In genomic region chr2:20537423-20538307, GRCh38 we compare ENCODE assay signal across 26 cellular contexts.
DNase-seq lines count a peak whose midpoint lies in the region; ATAC-seq, FAIRE-seq and TF ChIP-seq lines count a peak whose summit lies in the region.
"Had no signal": no experiment of that assay in that cellular context is flagged by ENCODE, and none has a peak within 500 bp of the region (broad histone marks: within the 10 kb centered on the region; RNA-seq: fewer than 3 reads in every experiment).

No MANE protein-coding gene starts in this region.

- H3K36me3 ChIP-seq in NT2/D1 (ENCODE audit: insufficient read depth, insufficient read length, low read length) (no peaks in the 10 kb centered on the region), kidney (ENCODE audit: control insufficient read depth in 1 of 2, insufficient read depth in 2 of 2, low read length in 2 of 2) (no peaks in the 10 kb centered on the region), psoas muscle (ENCODE audit: insufficient read depth in 1 of 2, low read depth in 1 of 2) (no peaks in the 10 kb centered on the region)
- H3K36me3 ChIP-seq: heart right ventricle, neutrophil, spleen, tibial artery had no signal

- H3K4me3 Mint-ChIP-seq in CD14-positive monocyte, result no peak overlapping the region
- H3K4me3 Mint-ChIP-seq: activated naive CD4-positive, alpha-beta T cell treated with anti-CD3 and anti-CD28 coated beads, Interleukin-2, amount 50 U/mL, for 24 hours; activated T-helper 1 cell treated with anti-CD3 and anti-CD28 coated beads, Interleukin-12 subunit alpha, Interleukin-12 subunit beta, Interleukin-2, Interleukin-4 antibody, amounts not matched to agents 30 ng/mL and 10 ng/mL and 1 ng/mL, durations not matched to agents 14 hours and 24 hours and 36 hours; immature natural killer cell; T-cell had no signal

- 62 to 89% (median 65%) methylated on average over 17 of the region's 17 CpGs for WGBS in psoas muscle, 3 donors

- no peak for FAIRE-seq in kidney (lab: Jason Lieb, UNC)

- H3K9ac ChIP-seq in NT2/D1 (ENCODE audit: insufficient read length, low read depth) (peak overlapping the region; percentile 34), kidney (ENCODE audit: low read length in 2 of 2) (no peak overlapping the region)

- no peaks in the 10 kb centered on the region for H3K36me3 Mint-ChIP-seq in CD14-positive monocyte
- H3K36me3 Mint-ChIP-seq: activated naive CD4-positive, alpha-beta T cell treated with anti-CD3 and anti-CD28 coated beads, Interleukin-2, amount 50 U/mL, for 24 hours; immature natural killer cell; T-cell had no signal

- H3K27me3 ChIP-seq in NT2/D1 (ENCODE audit: insufficient read depth, insufficient read length) (peaks cover 25% of the 10 kb centered on the region), psoas muscle (ENCODE audit: insufficient read depth in 3 of 3, low read length in 2 of 3) (no peaks in the 10 kb centered on the region)
- H3K27me3 ChIP-seq: heart right ventricle, neutrophil had no signal

- peaks cover 0 to 1% (median 0%) of the 10 kb centered on the region in 7 donors for H3K9me3 Mint-ChIP-seq in CD14-positive monocyte
- H3K9me3 Mint-ChIP-seq: activated naive CD4-positive, alpha-beta T cell treated with anti-CD3 and anti-CD28 coated beads, Interleukin-2, amount 50 U/mL, for 24 hours; activated T-helper 1 cell treated with anti-CD3 and anti-CD28 coated beads, Interleukin-12 subunit alpha, Interleukin-12 subunit beta, Interleukin-2, Interleukin-4 antibody, amounts not matched to agents 30 ng/mL and 10 ng/mL and 1 ng/mL, durations not matched to agents 14 hours and 24 hours and 36 hours; immature natural killer cell; T-cell had no signal

- H3K27ac ChIP-seq in C4-2B (peak overlapping the region; percentile 60), kidney (ENCODE audit: low read depth in 2 of 2, low read length in 2 of 2) (peak overlapping the region; percentile 88 to 91), psoas muscle (peak overlapping the region; percentile 96)
- H3K27ac ChIP-seq: epithelial cell of prostate, neutrophil had no signal

- ATAC-seq in psoas muscle, result no peak
- no peak for ATAC-seq in HG03196 (IDR thresholded peaks at IDR 0.05; ENCODE audit: unreplicated experiment)
- ATAC-seq in GM21390 (IDR thresholded peaks at IDR 0.05; ENCODE audit: unreplicated experiment), result no peak
- ATAC-seq: Panc1; stimulated activated naive CD8-positive, alpha-beta T cell treated with anti-CD3 and anti-CD28 coated beads, Interleukin-15, Interleukin-2, amounts not matched to agents 100 U/mL and 50 U/mL, for 24 hours; T-cell had no signal

- peak overlapping the region in 1 of 7 donors; percentile 5 for H3K27ac Mint-ChIP-seq in CD14-positive monocyte
- H3K27ac Mint-ChIP-seq: activated naive CD4-positive, alpha-beta T cell treated with anti-CD3 and anti-CD28 coated beads, Interleukin-2, amount 50 U/mL, for 24 hours; activated T-helper 1 cell treated with anti-CD3 and anti-CD28 coated beads, Interleukin-12 subunit alpha, Interleukin-12 subunit beta, Interleukin-2, Interleukin-4 antibody, amounts not matched to agents 30 ng/mL and 10 ng/mL and 1 ng/mL, durations not matched to agents 14 hours and 24 hours and 36 hours; immature natural killer cell; T-cell had no signal

- TF ChIP-seq CTCF in C4-2B (conservative IDR thresholded peaks at IDR 0.05) (no peak), kidney (IDR thresholded peaks at IDR 0.05; ENCODE audit: borderline replicate concordance, extremely low read depth, insufficient read depth) (no peak), psoas muscle (IDR thresholded peaks at IDR 0.05) (no peak), CD14-positive monocyte (IDR thresholded peaks at IDR 0.05) (no peak)

- H3K4me1 ChIP-seq in NT2/D1 (ENCODE audit: insufficient read depth, insufficient read length) (peaks cover 23% of the 10 kb centered on the region), kidney (ENCODE audit: control insufficient read depth in 1 of 2, insufficient read depth in 1 of 2, low read depth in 1 of 2, low read length in 2 of 2) (peaks cover 16 to 20% of the 10 kb centered on the region in 2 donors), psoas muscle (peaks cover 63% of the 10 kb centered on the region)

- DNase-seq in NT2/D1 (ENCODE audit: low read depth, low spot score) (no peak), kidney (no peak), psoas muscle (no peak), ecto neural progenitor cell (ENCODE audit: low spot score) (no peak), CD14-positive monocyte (ENCODE audit: low spot score) (no peak)
- DNase-seq: ACHN; activated CD4-positive, alpha-beta T cell treated with anti-CD3 and anti-CD28 coated beads for 4 hours; EL; heart right ventricle; immature natural killer cell; NCI-H1105 treated with DMSO at 0.1 percent for 48 hours; NCI-H2029 treated with DMSO at 0.1 percent for 48 hours; NK-92 treated with Interleukin-12 subunit alpha and Interleukin-12 subunit beta, amount 100 ng/mL, for 24 hours; stimulated activated CD4-positive, alpha-beta T cell treated with anti-CD3 and anti-CD28 coated beads, Interleukin-4, amount 100 ng/mL, for 24 hours; stimulated activated naive CD8-positive, alpha-beta T cell treated with anti-CD3 and anti-CD28 coated beads, Interleukin-15, Interleukin-2, amounts not matched to agents 100 U/mL and 50 U/mL, for 24 hours; T-cell; tibial artery had no signal

- intact Hi-C loops in kidney (cut with DNase I), result no loop called here
- intact Hi-C loops in psoas muscle (cut with DNase I), result loop anchor here (2.0 to 5.0 kb wide), 3 partner anchors 81 to 90 kb away; partner anchors contain the start of gene RHOB (in 1 of the 2)
- intact Hi-C loops in CD14-positive monocyte (cut with micrococcal nuclease), result no loop called here

- H3K27me3 Mint-ChIP-seq in CD14-positive monocyte (ENCODE audit: low read depth in 3 of 3), result peaks cover 4 to 11% (median 6%) of the 10 kb centered on the region in 3 donors
- H3K27me3 Mint-ChIP-seq: activated naive CD4-positive, alpha-beta T cell treated with anti-CD3 and anti-CD28 coated beads, Interleukin-2, amount 50 U/mL, for 24 hours had no signal

- H3K4me3 ChIP-seq in NT2/D1 (ENCODE audit: insufficient read length, low read depth) (no peak overlapping the region), kidney (ENCODE audit: low read length in 2 of 2) (no peak overlapping the region), psoas muscle (no peak overlapping the region)
- H3K4me3 ChIP-seq: heart right ventricle, spleen, tibial artery had no signal

- no peaks in the 10 kb centered on the region for H3K4me1 Mint-ChIP-seq in CD14-positive monocyte
- H3K4me1 Mint-ChIP-seq: activated naive CD4-positive, alpha-beta T cell treated with anti-CD3 and anti-CD28 coated beads, Interleukin-2, amount 50 U/mL, for 24 hours; T-cell had no signal

- no peaks in the 10 kb centered on the region for H3K9me3 ChIP-seq in NT2/D1 (ENCODE audit: insufficient read depth, low read length)
- H3K9me3 ChIP-seq in kidney (ENCODE audit: control insufficient read depth in 1 of 2, low read length in 2 of 2), result no peaks in the 10 kb centered on the region
- no peaks in the 10 kb centered on the region for H3K9me3 ChIP-seq in psoas muscle
- H3K9me3 ChIP-seq: heart right ventricle, neutrophil, spleen, tibial artery had no signal

Comparison
In these comparisons a context has a peak if more than half of its experiments do, and no peak if none do; other contexts are left out.
1. intact Hi-C loops: an anchor here in psoas muscle (2.0 to 5.0 kb wide); none called in kidney and CD14-positive monocyte.